In the genomic region with DNA sequence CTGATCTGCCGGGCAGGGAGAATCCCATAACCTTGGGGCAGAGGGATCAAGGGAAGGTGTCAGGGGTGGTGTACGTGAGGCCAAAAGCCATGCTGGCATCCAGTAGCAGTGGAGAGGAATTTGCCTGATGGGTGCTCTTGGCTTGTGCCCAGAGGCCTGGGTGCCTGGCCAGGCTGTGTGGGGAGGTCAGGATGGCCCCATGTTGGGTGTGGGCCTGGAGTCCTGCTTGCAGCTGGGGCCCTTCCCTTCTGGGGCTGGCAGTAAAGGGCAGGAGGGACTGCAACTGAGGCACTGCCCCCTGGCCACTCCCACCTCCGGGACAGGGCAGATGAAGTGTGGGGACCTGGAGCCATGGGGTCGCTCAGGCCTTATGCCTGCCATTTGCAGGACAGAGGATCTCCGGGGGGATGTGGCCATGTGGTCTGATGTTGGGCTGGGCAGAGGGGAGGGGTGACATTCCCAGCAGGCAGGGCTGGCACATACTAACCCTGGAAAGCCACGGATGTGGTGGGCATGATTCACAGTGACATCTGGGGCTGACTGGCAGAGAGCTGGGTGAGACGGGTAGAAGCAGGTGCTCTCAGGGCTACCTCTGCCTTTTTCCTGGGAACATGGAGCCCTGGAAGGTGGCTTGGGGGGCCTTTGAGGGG, we compare ENCODE assay signal across 8 cellular contexts. TPM values are rescaled to one million over a fixed set of nuclear protein-coding genes. Genes with fewer than 3 reads are reported as not detected.
DNase-seq lines count a peak whose midpoint lies in the region; ATAC-seq and TF ChIP-seq lines count a peak whose summit lies in the region.

No MANE protein-coding gene starts in this region.

- peaks cover 47% of the 10 kb centered on the region for H3K36me3 Mint-ChIP-seq in T-helper 2 cell treated with Interferon-gamma antibody and Interleukin-4, amounts not matched to agents 5 μg/mL and 100 μg/mL, for 36 hours (ENCODE audit: low read depth)

- no peak overlapping the region for H2AFZ ChIP-seq in trophoblast cell (ENCODE audit: insufficient read depth, low read length, poor library complexity)

- peak; percentile 37 for TF ChIP-seq POLR2A in GM18526 (IDR thresholded peaks at IDR 0.05; ENCODE audit: extremely low read depth, insufficient read length)

- H3K79me1 ChIP-seq in trophoblast cell (ENCODE audit: low read length): no peaks in the 10 kb centered on the region

- H3K23ac ChIP-seq in trophoblast cell (ENCODE audit: low read length): no peak overlapping the region

- H3K27me3 Mint-ChIP-seq in T-helper 2 cell treated with Interferon-gamma antibody and Interleukin-4, amounts not matched to agents 5 μg/mL and 100 μg/mL, for 36 hours (ENCODE audit: low read depth): no peaks in the 10 kb centered on the region

- no peak overlapping the region for H3K4me2 ChIP-seq in trophoblast cell (ENCODE audit: low read length)

- peak overlapping the region; percentile 99 for H3K4me3 Mint-ChIP-seq in T-helper 2 cell treated with Interferon-gamma antibody and Interleukin-4, amounts not matched to agents 5 μg/mL and 100 μg/mL, for 36 hours

- H3K9me3 ChIP-seq in trophoblast cell (ENCODE audit: insufficient read depth, low read depth, low read length): peaks cover 3% of the 10 kb centered on the region

- no peak overlapping the region for H3K9ac ChIP-seq in trophoblast cell (ENCODE audit: low read length)

- H3K36me3 ChIP-seq in trophoblast cell (ENCODE audit: control insufficient read depth in 1 of 2, insufficient read depth in 2 of 2, low read length in 2 of 2): no peaks in the 10 kb centered on the region

- no peak for ATAC-seq in GM19452 (IDR thresholded peaks at IDR 0.05; ENCODE audit: unreplicated experiment)

- H3K4me3 ChIP-seq in trophoblast cell (ENCODE audit: low read depth, low read length): no peak overlapping the region

- H2BK5ac ChIP-seq in trophoblast cell (ENCODE audit: low read depth, low read length, poor library complexity): no peak overlapping the region

- no peak overlapping the region for H2BK120ac ChIP-seq in trophoblast cell (ENCODE audit: insufficient read depth, low read length, poor library complexity)

- peak overlapping the region; percentile 98 for H3K27ac Mint-ChIP-seq in T-helper 2 cell treated with Interferon-gamma antibody and Interleukin-4, amounts not matched to agents 5 μg/mL and 100 μg/mL, for 36 hours

- peak; percentile 32 for DNase-seq in T-helper 2 cell treated with Interferon-gamma antibody and Interleukin-4, amounts not matched to agents 5 μg/mL and 100 μg/mL, for 36 hours (ENCODE audit: low spot score)
- DNase-seq in effector CD8-positive, alpha-beta T cell (lab: John Stamatoyannopoulos, UW): peak; percentile 28
- DNase-seq in stimulated activated CD4-positive, alpha-beta T cell treated with anti-CD3 and anti-CD28 coated beads, Interleukin-12 subunit alpha, Interleukin-12 subunit beta, amount 100 ng/mL, for 4 hours: peak; percentile 50
- DNase-seq in mesenteric fat pad (ENCODE audit: low spot score) (no peak), foreskin melanocyte (no peak), trophoblast cell (no peak)

- H2AK5ac ChIP-seq in trophoblast cell (ENCODE audit: low read length): no peak overlapping the region

- H3K18ac ChIP-seq in trophoblast cell (ENCODE audit: low read length): no peak overlapping the region

- H3K9me3 Mint-ChIP-seq in T-helper 2 cell treated with Interferon-gamma antibody and Interleukin-4, amounts not matched to agents 5 μg/mL and 100 μg/mL, for 36 hours: no peaks in the 10 kb centered on the region

- H3K4me1 Mint-ChIP-seq in T-helper 2 cell treated with Interferon-gamma antibody and Interleukin-4, amounts not matched to agents 5 μg/mL and 100 μg/mL, for 36 hours (ENCODE audit: low read depth): peaks cover 66% of the 10 kb centered on the region

- no peak overlapping the region for H3K14ac ChIP-seq in trophoblast cell (ENCODE audit: low read length)

- peaks cover 13 to 20% of the 10 kb centered on the region in 2 experiments for H3K4me1 ChIP-seq in trophoblast cell (ENCODE audit: control insufficient read depth in 1 of 2, insufficient read depth in 2 of 2, low read length in 2 of 2)

- H3K27ac ChIP-seq in trophoblast cell (ENCODE audit: low read depth, low read length): no peak overlapping the region

- H4K91ac ChIP-seq in trophoblast cell (ENCODE audit: low read depth, low read length): no peak overlapping the region

- H2BK12ac ChIP-seq in trophoblast cell (ENCODE audit: low read length): no peak overlapping the region

- WGBS in trophoblast cell (ENCODE audit: extremely low coverage, insufficient coverage, insufficient read length): no CpG with 5 or more reads among the region's 7 CpGs

- H3K79me2 ChIP-seq in trophoblast cell (ENCODE audit: control insufficient read depth, insufficient read depth, low read length, poor library complexity): no peaks in the 10 kb centered on the region

- no peak overlapping the region for H3K4ac ChIP-seq in trophoblast cell (ENCODE audit: low read depth, low read length)

- H4K8ac ChIP-seq in trophoblast cell (ENCODE audit: low read depth, low read length): no peak overlapping the region

- H3K27me3 ChIP-seq in trophoblast cell (ENCODE audit: insufficient read depth, low read length): peaks cover 36% of the 10 kb centered on the region

- H4K12ac ChIP-seq in trophoblast cell (ENCODE audit: low read depth, low read length): no peak overlapping the region

RNA-seq across cellular contexts. Expression of gene FMNL1, which starts 3.5 kb away (rescaled TPM):
- total RNA-seq in mesenteric fat pad: 51.2 TPM
- polyA plus RNA-seq in trophoblast cell (2013): 2.4 and 2.8 TPM in 2 replicates

RNA-seq across cellular contexts. Expression of gene SPATA32, which starts 36.7 kb away (rescaled TPM):
- not detected for total RNA-seq in mesenteric fat pad
- not detected in 2 replicates for polyA plus RNA-seq in trophoblast cell (2013)

Comparison
In these comparisons a context has a peak if more than half of its experiments do, and no peak if none do; other contexts are left out.
1. DNase-seq: peak in T-helper 2 cell treated with Interferon-gamma antibody and Interleukin-4, amounts not matched to agents 5 μg/mL and 100 μg/mL, for 36 hours (single experiment), effector CD8-positive, alpha-beta T cell (single experiment) and stimulated activated CD4-positive, alpha-beta T cell treated with anti-CD3 and anti-CD28 coated beads, Interleukin-12 subunit alpha, Interleukin-12 subunit beta, amount 100 ng/mL, for 4 hours (single experiment); none in mesenteric fat pad (single experiment), foreskin melanocyte (single experiment) and trophoblast cell (0 of 2).